ENCODE assay signal across 12 cellular contexts in the genomic region with DNA sequence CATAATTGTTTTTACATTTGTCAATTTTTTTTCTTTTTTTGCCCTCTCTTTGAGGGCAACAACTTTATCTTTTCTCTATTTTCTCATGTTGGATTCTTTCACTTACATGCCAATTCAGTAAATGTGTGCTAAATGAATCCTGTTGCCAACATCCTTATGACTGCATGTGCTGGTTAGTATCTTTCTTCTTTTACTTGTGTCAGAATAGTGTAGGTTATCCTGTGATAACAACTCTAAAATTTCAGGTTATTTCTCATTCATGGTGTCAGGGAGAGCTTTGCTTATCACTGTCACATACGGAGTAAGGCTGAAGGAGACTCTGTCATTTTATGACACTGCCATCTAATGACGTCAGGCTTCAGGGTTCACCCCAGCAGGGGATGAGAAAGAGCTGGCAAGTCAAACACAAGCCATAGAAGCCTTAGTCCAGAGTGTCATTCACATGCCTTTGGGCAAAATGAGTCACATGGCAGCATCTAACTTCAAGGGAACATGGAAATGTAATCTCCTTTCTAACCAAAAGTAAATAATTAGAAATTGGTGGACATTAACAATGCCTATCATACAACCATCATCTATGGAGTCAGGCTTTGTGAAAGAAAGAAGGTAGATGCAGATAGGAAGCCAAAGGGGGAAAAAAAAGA.
A peak's percentile ranks its signal among the peaks of the same experiment; 100 is the strongest.
DNase-seq lines count a peak whose midpoint lies in the region; ATAC-seq, FAIRE-seq and TF ChIP-seq lines count a peak whose summit lies in the region.
"Had no signal": no experiment of that assay in that cellular context is flagged by ENCODE, and none has a peak within 500 bp of the region (broad histone marks: within the 10 kb centered on the region; RNA-seq: fewer than 3 reads in every experiment).

No MANE protein-coding gene starts in this region.

- H3K36me3 ChIP-seq in smooth muscle cell (ENCODE audit: low read depth) = no peaks in the 10 kb centered on the region
- H3K36me3 ChIP-seq: BLaER1 treated with 17β-estradiol and CSF1 and Interleukin-3, amounts not matched to agents 10 nM and 100 nM had no signal

- peak; percentile 76 for FAIRE-seq in colon (lab: Jason Lieb, UNC)
- FAIRE-seq: endometrium had no signal

- no peak for TF ChIP-seq CTCF in smooth muscle cell (IDR thresholded peaks at IDR 0.05; ENCODE audit: borderline replicate concordance, insufficient read depth, poor library complexity, severe bottlenecking)

- CTCF ChIA-PET in activated CD4-positive, alpha-beta memory T cell treated with anti-CD3 and anti-CD28 coated beads for 36 hours (lab: Charles Lee) = interaction anchor here (1.2 kb wide), 1 partner anchor 9 kb away, joined by 4 read pairs; no protein-coding TSS in a partner anchor
- CTCF ChIA-PET in activated CD4-positive, alpha-beta memory T cell treated with anti-CD3 and anti-CD28 coated beads, Interleukin-2, amount 10 ng/mL, durations not matched to agents 7 days and 5 days (lab: Charles Lee) = no interaction called here

- intact Hi-C loops in activated CD4-positive, alpha-beta memory T cell treated with anti-CD3 and anti-CD28 coated beads for 36 hours (cut with micrococcal nuclease) = loop anchor here (2.0 to 5.0 kb wide), 2 partner anchors 70 to 126 kb away; no protein-coding TSS in a partner anchor

- no peak for ATAC-seq in GM18502 (IDR thresholded peaks at IDR 0.05; ENCODE audit: poor library complexity, unreplicated experiment)

- no peaks in the 10 kb centered on the region for H3K9me3 Mint-ChIP-seq in activated CD4-positive, alpha-beta memory T cell treated with anti-CD3 and anti-CD28 coated beads for 36 hours
- no peaks in the 10 kb centered on the region for H3K9me3 Mint-ChIP-seq in activated CD4-positive, alpha-beta memory T cell treated with anti-CD3 and anti-CD28 coated beads, Interleukin-2, amount 10 ng/mL, durations not matched to agents 7 days and 5 days
- no peaks in the 10 kb centered on the region for H3K9me3 Mint-ChIP-seq in IgD-negative memory B cell

- no peaks in the 10 kb centered on the region for H3K9me3 ChIP-seq in smooth muscle cell (replicated peaks; ENCODE audit: low read depth)
- H3K9me3 ChIP-seq: BLaER1 treated with 17β-estradiol and CSF1 and Interleukin-3, amounts not matched to agents 10 nM and 100 nM had no signal

- WGBS in smooth muscle cell (ENCODE audit: low lambda C conversion rate) = 8% methylated on average over 2 of the region's 2 CpGs

- peaks cover 45% of the 10 kb centered on the region for H3K4me1 Mint-ChIP-seq in activated CD4-positive, alpha-beta memory T cell treated with anti-CD3 and anti-CD28 coated beads for 36 hours (ENCODE audit: low read depth)
- H3K4me1 Mint-ChIP-seq in activated CD4-positive, alpha-beta memory T cell treated with anti-CD3 and anti-CD28 coated beads, Interleukin-2, amount 10 ng/mL, durations not matched to agents 7 days and 5 days = peaks cover 16% of the 10 kb centered on the region
- peaks cover 42 to 53% (median 47%) of the 10 kb centered on the region in 3 donors for H3K4me1 Mint-ChIP-seq in IgD-negative memory B cell

- POLR2A ChIA-PET in activated CD4-positive, alpha-beta memory T cell treated with anti-CD3 and anti-CD28 coated beads for 36 hours (lab: Charles Lee) = interaction anchor here (1.7 kb wide), 1 partner anchor 242 kb away, joined by 5 read pairs; a partner anchor contains a TSS
- POLR2A ChIA-PET in activated CD4-positive, alpha-beta memory T cell treated with anti-CD3 and anti-CD28 coated beads, Interleukin-2, amount 10 ng/mL, durations not matched to agents 7 days and 5 days (lab: Charles Lee) = interaction anchor here (1.5 kb wide), 1 partner anchor 242 kb away, joined by 8 read pairs; a partner anchor contains a TSS

- H2AFZ ChIP-seq in smooth muscle cell (ENCODE audit: low read depth) = no peak overlapping the region

- no peak overlapping the region for H3K4me3 Mint-ChIP-seq in activated CD4-positive, alpha-beta memory T cell treated with anti-CD3 and anti-CD28 coated beads for 36 hours
- no peak overlapping the region for H3K4me3 Mint-ChIP-seq in activated CD4-positive, alpha-beta memory T cell treated with anti-CD3 and anti-CD28 coated beads, Interleukin-2, amount 10 ng/mL, durations not matched to agents 7 days and 5 days
- peak overlapping the region in 3 of 4 donors; percentile 27 to 71 (median 51) for H3K4me3 Mint-ChIP-seq in IgD-negative memory B cell

- H3K27me3 Mint-ChIP-seq in activated CD4-positive, alpha-beta memory T cell treated with anti-CD3 and anti-CD28 coated beads for 36 hours = no peaks in the 10 kb centered on the region
- H3K27me3 Mint-ChIP-seq in activated CD4-positive, alpha-beta memory T cell treated with anti-CD3 and anti-CD28 coated beads, Interleukin-2, amount 10 ng/mL, durations not matched to agents 7 days and 5 days = no peaks in the 10 kb centered on the region
- peaks cover 2% of the 10 kb centered on the region for H3K27me3 Mint-ChIP-seq in IgD-negative memory B cell

- H3K4me3 ChIP-seq in smooth muscle cell = no peak overlapping the region
- H3K4me3 ChIP-seq: BLaER1 treated with 17β-estradiol and CSF1 and Interleukin-3, amounts not matched to agents 10 nM and 100 nM had no signal

- no peaks in the 10 kb centered on the region for H3K27me3 ChIP-seq in smooth muscle cell (ENCODE audit: low read depth)
- H3K27me3 ChIP-seq: BLaER1 treated with 17β-estradiol and CSF1 and Interleukin-3, amounts not matched to agents 10 nM and 100 nM had no signal

- H4K20me1 ChIP-seq in smooth muscle cell (ENCODE audit: low read depth) = no peaks in the 10 kb centered on the region
- H4K20me1 ChIP-seq: BLaER1 treated with 17β-estradiol and CSF1 and Interleukin-3, amounts not matched to agents 10 nM and 100 nM had no signal

- peaks cover 39% of the 10 kb centered on the region for H3K4me1 ChIP-seq in smooth muscle cell (ENCODE audit: low read depth)

- peak overlapping the region; percentile 16 for H3K27ac Mint-ChIP-seq in activated CD4-positive, alpha-beta memory T cell treated with anti-CD3 and anti-CD28 coated beads for 36 hours
- no peak overlapping the region for H3K27ac Mint-ChIP-seq in activated CD4-positive, alpha-beta memory T cell treated with anti-CD3 and anti-CD28 coated beads, Interleukin-2, amount 10 ng/mL, durations not matched to agents 7 days and 5 days
- peak overlapping the region; percentile 69 to 93 (median 90) for H3K27ac Mint-ChIP-seq in IgD-negative memory B cell

- H3K79me2 ChIP-seq in smooth muscle cell (ENCODE audit: low read depth) = no peaks in the 10 kb centered on the region

- H3K27ac ChIP-seq in smooth muscle cell (ENCODE audit: low read depth) = peak overlapping the region; percentile 94

- H3K9ac ChIP-seq in smooth muscle cell (ENCODE audit: low read depth) = peak overlapping the region; percentile 80
- H3K9ac ChIP-seq: BLaER1 treated with 17β-estradiol and CSF1 and Interleukin-3, amounts not matched to agents 10 nM and 100 nM had no signal

- DNase-seq in activated CD4-positive, alpha-beta memory T cell treated with anti-CD3 and anti-CD28 coated beads for 36 hours = peak; percentile 44
- no peak for DNase-seq in activated CD4-positive, alpha-beta memory T cell treated with anti-CD3 and anti-CD28 coated beads, Interleukin-2, amount 10 ng/mL, durations not matched to agents 7 days and 5 days
- DNase-seq in smooth muscle cell (lab: John Stamatoyannopoulos, UW; ENCODE audit: unreplicated experiment) = no peak
- no peak for DNase-seq in SW 1271 (lab: John Stamatoyannopoulos, UW)
- no peak for DNase-seq in ureter (ENCODE audit: low spot score)
- DNase-seq: NCI-H146; stimulated activated naive CD4-positive, alpha-beta T cell had no signal

- H3F3A ChIP-seq in smooth muscle cell (ENCODE audit: low read depth) = peaks cover 13% of the 10 kb centered on the region

- peak overlapping the region; percentile 5 for H3K4me2 ChIP-seq in smooth muscle cell
- H3K4me2 ChIP-seq: BLaER1 treated with 17β-estradiol and CSF1 and Interleukin-3, amounts not matched to agents 10 nM and 100 nM had no signal

- no peaks in the 10 kb centered on the region for H3K36me3 Mint-ChIP-seq in activated CD4-positive, alpha-beta memory T cell treated with anti-CD3 and anti-CD28 coated beads for 36 hours
- H3K36me3 Mint-ChIP-seq in activated CD4-positive, alpha-beta memory T cell treated with anti-CD3 and anti-CD28 coated beads, Interleukin-2, amount 10 ng/mL, durations not matched to agents 7 days and 5 days (ENCODE audit: low read depth) = no peaks in the 10 kb centered on the region
- no peaks in the 10 kb centered on the region for H3K36me3 Mint-ChIP-seq in IgD-negative memory B cell

Comparison
In these comparisons a context has a peak if more than half of its experiments do, and no peak if none do; other contexts are left out.
1. H3K4me3 Mint-ChIP-seq: peak in IgD-negative memory B cell (3 of 4); none in activated CD4-positive, alpha-beta memory T cell treated with anti-CD3 and anti-CD28 coated beads for 36 hours (single experiment) and activated CD4-positive, alpha-beta memory T cell treated with anti-CD3 and anti-CD28 coated beads, Interleukin-2, amount 10 ng/mL, durations not matched to agents 7 days and 5 days (single experiment).